Comparison of ENCODE assay signal across 37 cellular contexts in genomic region chr21:28226563-28226962, GRCh38.
"Had no signal": no experiment of that assay in that cellular context is flagged by ENCODE, and none has a peak within 500 bp of the region (broad histone marks: within the 10 kb centered on the region; RNA-seq: fewer than 3 reads in every experiment).

No MANE protein-coding gene starts in this region.

- H3K4me3 ChIP-seq: ascending aorta, cardiac muscle cell had no signal

- H3K27ac Mint-ChIP-seq: activated CD4-positive, alpha-beta memory T cell treated with anti-CD3 and anti-CD28 coated beads, Interleukin-2, amount 10 ng/mL, durations not matched to agents 7 days and 5 days; activated CD4-positive, alpha-beta T cell treated with anti-CD3 and anti-CD28 coated beads for 36 hours; activated CD4-positive, alpha-beta T cell treated with anti-CD3 and anti-CD28 coated beads, Interleukin-2, amount 10 ng/mL, durations not matched to agents 7 days and 5 days; activated CD8-positive, alpha-beta memory T cell treated with anti-CD3 and anti-CD28 coated beads, Interleukin-2, amount 10 ng/mL, durations not matched to agents 7 days and 5 days; activated CD8-positive, alpha-beta T cell treated with anti-CD3 and anti-CD28 coated beads, Interleukin-2, amount 10 ng/mL, durations not matched to agents 7 days and 5 days; activated naive CD4-positive, alpha-beta T cell treated with anti-CD3 and anti-CD28 coated beads, Interleukin-2, amount 10 ng/mL, durations not matched to agents 7 days and 5 days; activated naive CD4-positive, alpha-beta T cell treated with anti-CD3 and anti-CD28 coated beads, Interleukin-2, amount 50 U/mL, for 24 hours; activated naive CD8-positive, alpha-beta T cell; activated naive CD8-positive, alpha-beta T cell treated with anti-CD3 and anti-CD28 coated beads, Interleukin-2, amount 10 ng/mL, durations not matched to agents 7 days and 5 days; activated naive CD8-positive, alpha-beta T cell treated with anti-CD3 and anti-CD28 coated beads, Interleukin-2, amount 50 U/mL, for 24 hours; activated T-cell treated with anti-CD3 and anti-CD28 coated beads, Interleukin-2, amount 50 U/mL, for 24 hours; activated T-helper 2 cell treated with anti-CD3 and anti-CD28 coated beads, Interferon-gamma antibody, Interleukin-2, Interleukin-4, amounts not matched to agents 10 μg/mL and 5 μg/mL and 100 μg/mL, durations not matched to agents 14 hours and 24 hours and 36 hours; brain; T-helper 1 cell treated with Interleukin-12 subunit alpha and Interleukin-12 subunit beta and Interleukin-4 antibody, amounts not matched to agents 30 μg/mL and 1 μg/mL, for 36 hours; T-helper 2 cell treated with Interferon-gamma antibody and Interleukin-4, amounts not matched to agents 5 μg/mL and 100 μg/mL, for 36 hours; WTC11 had no signal

- DNase-seq: activated CD4-positive, alpha-beta memory T cell treated with anti-CD3 and anti-CD28 coated beads, Interleukin-2, amount 10 ng/mL, durations not matched to agents 7 days and 5 days; activated CD4-positive, alpha-beta T cell treated with anti-CD3 and anti-CD28 coated beads for 1 hour; activated CD4-positive, alpha-beta T cell treated with anti-CD3 and anti-CD28 coated beads for 36 hours; activated CD4-positive, alpha-beta T cell treated with anti-CD3 and anti-CD28 coated beads for 48 hours; activated CD4-positive, alpha-beta T cell treated with anti-CD3 and anti-CD28 coated beads, Interleukin-2, amount 10 ng/mL, durations not matched to agents 7 days and 5 days; activated CD4-positive, alpha-beta T cell treated with anti-CD3 and anti-CD28 coated beads, Interleukin-2, amount 50 U/mL, for 48 hours; activated CD4-positive, CD25-positive, alpha-beta regulatory T cell; activated CD8-positive, alpha-beta memory T cell treated with anti-CD3 and anti-CD28 coated beads for 24 hours; activated CD8-positive, alpha-beta memory T cell treated with anti-CD3 and anti-CD28 coated beads, Interleukin-2, amount 10 ng/mL, durations not matched to agents 7 days and 5 days; activated CD8-positive, alpha-beta memory T cell treated with anti-CD3 and anti-CD28 coated beads, Interleukin-2, amount 50 U/mL, for 48 hours; activated CD8-positive, alpha-beta T cell treated with anti-CD3 and anti-CD28 coated beads, Interleukin-2, amount 10 ng/mL, durations not matched to agents 7 days and 5 days; activated effector memory CD4-positive, alpha-beta T cell treated with Interleukin-2 at 50 U/mL for 16 hours; activated gamma-delta T cell; activated naive CD4-positive, alpha-beta T cell treated with anti-CD3 and anti-CD28 coated beads, Interleukin-2, amount 10 ng/mL, durations not matched to agents 7 days and 5 days; activated naive CD4-positive, alpha-beta T cell treated with Interleukin-2 at 50 U/mL for 16 hours; activated naive CD8-positive, alpha-beta T cell treated with anti-CD3 and anti-CD28 coated beads, Interleukin-2, amount 10 ng/mL, durations not matched to agents 7 days and 5 days; activated naive CD8-positive, alpha-beta T cell treated with anti-CD3 and anti-CD28 coated beads, Interleukin-2, amount 50 U/mL, for 24 hours; activated T-cell treated with anti-CD3 and anti-CD28 coated beads, Interleukin-2, amount 50 U/mL, for 24 hours; amygdala; anterior cingulate cortex; caudate nucleus; cerebellar nuclear complex; T-helper 1 cell; T-helper 2 cell; T-helper 9 cell; WERI-Rb-1 had no signal

- H3K4me3 Mint-ChIP-seq: activated CD4-positive, alpha-beta memory T cell treated with anti-CD3 and anti-CD28 coated beads, Interleukin-2, amount 10 ng/mL, durations not matched to agents 7 days and 5 days; activated CD4-positive, alpha-beta T cell treated with anti-CD3 and anti-CD28 coated beads for 36 hours; activated CD4-positive, alpha-beta T cell treated with anti-CD3 and anti-CD28 coated beads, Interleukin-2, amount 10 ng/mL, durations not matched to agents 7 days and 5 days; activated CD8-positive, alpha-beta memory T cell treated with anti-CD3 and anti-CD28 coated beads, Interleukin-2, amount 10 ng/mL, durations not matched to agents 7 days and 5 days; activated CD8-positive, alpha-beta T cell treated with anti-CD3 and anti-CD28 coated beads, Interleukin-2, amount 10 ng/mL, durations not matched to agents 7 days and 5 days; activated naive CD4-positive, alpha-beta T cell treated with anti-CD3 and anti-CD28 coated beads, Interleukin-2, amount 10 ng/mL, durations not matched to agents 7 days and 5 days; activated naive CD4-positive, alpha-beta T cell treated with anti-CD3 and anti-CD28 coated beads, Interleukin-2, amount 50 U/mL, for 24 hours; activated naive CD8-positive, alpha-beta T cell; activated naive CD8-positive, alpha-beta T cell treated with anti-CD3 and anti-CD28 coated beads, Interleukin-2, amount 10 ng/mL, durations not matched to agents 7 days and 5 days; activated naive CD8-positive, alpha-beta T cell treated with anti-CD3 and anti-CD28 coated beads, Interleukin-2, amount 50 U/mL, for 24 hours; activated T-cell treated with anti-CD3 and anti-CD28 coated beads, Interleukin-2, amount 50 U/mL, for 24 hours; brain; central memory CD8-positive, alpha-beta T cell; T-helper 1 cell treated with Interleukin-12 subunit alpha and Interleukin-12 subunit beta and Interleukin-4 antibody, amounts not matched to agents 30 μg/mL and 1 μg/mL, for 36 hours; T-helper 2 cell treated with Interferon-gamma antibody and Interleukin-4, amounts not matched to agents 5 μg/mL and 100 μg/mL, for 36 hours; WTC11 had no signal

- ATAC-seq: activated CD4-positive, alpha-beta T cell treated with anti-CD3 and anti-CD28 coated beads for 36 hours; activated CD4-positive, CD25-positive, alpha-beta regulatory T cell treated with anti-CD3 and anti-CD28 coated beads, Interleukin-2, amount 50 U/mL, for 24 hours; activated CD8-positive, alpha-beta memory T cell treated with anti-CD3 and anti-CD28 coated beads, Interleukin-2, amount 10 ng/mL, durations not matched to agents 7 days and 5 days; activated CD8-positive, alpha-beta T cell treated with anti-CD3 and anti-CD28 coated beads, Interleukin-2, amount 10 ng/mL, durations not matched to agents 7 days and 5 days; activated naive CD8-positive, alpha-beta T cell treated with anti-CD3 and anti-CD28 coated beads, Interleukin-2, amount 50 U/mL, for 24 hours; WTC11 had no signal

- H3K9me3 Mint-ChIP-seq: activated CD4-positive, alpha-beta memory T cell treated with anti-CD3 and anti-CD28 coated beads, Interleukin-2, amount 10 ng/mL, durations not matched to agents 7 days and 5 days; activated CD4-positive, alpha-beta T cell treated with anti-CD3 and anti-CD28 coated beads, Interleukin-2, amount 10 ng/mL, durations not matched to agents 7 days and 5 days; activated naive CD4-positive, alpha-beta T cell treated with anti-CD3 and anti-CD28 coated beads, Interleukin-2, amount 10 ng/mL, durations not matched to agents 7 days and 5 days; activated naive CD8-positive, alpha-beta T cell treated with anti-CD3 and anti-CD28 coated beads, Interleukin-2, amount 10 ng/mL, durations not matched to agents 7 days and 5 days; activated naive CD8-positive, alpha-beta T cell treated with anti-CD3 and anti-CD28 coated beads, Interleukin-2, amount 50 U/mL, for 24 hours; activated T-cell treated with anti-CD3 and anti-CD28 coated beads, Interleukin-2, amount 50 U/mL, for 24 hours; activated T-helper 2 cell treated with anti-CD3 and anti-CD28 coated beads, Interferon-gamma antibody, Interleukin-2, Interleukin-4, amounts not matched to agents 10 μg/mL and 5 μg/mL and 100 μg/mL, durations not matched to agents 14 hours and 24 hours and 36 hours; central memory CD8-positive, alpha-beta T cell; T-helper 1 cell treated with Interleukin-12 subunit alpha and Interleukin-12 subunit beta and Interleukin-4 antibody, amounts not matched to agents 30 μg/mL and 1 μg/mL, for 36 hours; T-helper 2 cell treated with Interferon-gamma antibody and Interleukin-4, amounts not matched to agents 5 μg/mL and 100 μg/mL, for 36 hours; WTC11 had no signal

- H3K36me3 Mint-ChIP-seq: activated CD8-positive, alpha-beta memory T cell treated with anti-CD3 and anti-CD28 coated beads, Interleukin-2, amount 10 ng/mL, durations not matched to agents 7 days and 5 days; activated naive CD4-positive, alpha-beta T cell treated with anti-CD3 and anti-CD28 coated beads, Interleukin-2, amount 10 ng/mL, durations not matched to agents 7 days and 5 days; activated naive CD4-positive, alpha-beta T cell treated with anti-CD3 and anti-CD28 coated beads, Interleukin-2, amount 50 U/mL, for 24 hours; activated naive CD8-positive, alpha-beta T cell; activated naive CD8-positive, alpha-beta T cell treated with anti-CD3 and anti-CD28 coated beads, Interleukin-2, amount 10 ng/mL, durations not matched to agents 7 days and 5 days; brain; WTC11 had no signal

- H3K4me1 Mint-ChIP-seq: activated CD4-positive, alpha-beta memory T cell treated with anti-CD3 and anti-CD28 coated beads, Interleukin-2, amount 10 ng/mL, durations not matched to agents 7 days and 5 days; activated CD4-positive, alpha-beta T cell treated with anti-CD3 and anti-CD28 coated beads for 36 hours; activated CD4-positive, alpha-beta T cell treated with anti-CD3 and anti-CD28 coated beads, Interleukin-2, amount 10 ng/mL, durations not matched to agents 7 days and 5 days; activated CD8-positive, alpha-beta memory T cell treated with anti-CD3 and anti-CD28 coated beads, Interleukin-2, amount 10 ng/mL, durations not matched to agents 7 days and 5 days; activated naive CD4-positive, alpha-beta T cell treated with anti-CD3 and anti-CD28 coated beads, Interleukin-2, amount 10 ng/mL, durations not matched to agents 7 days and 5 days; activated naive CD4-positive, alpha-beta T cell treated with anti-CD3 and anti-CD28 coated beads, Interleukin-2, amount 50 U/mL, for 24 hours; activated naive CD8-positive, alpha-beta T cell treated with anti-CD3 and anti-CD28 coated beads, Interleukin-2, amount 10 ng/mL, durations not matched to agents 7 days and 5 days; activated naive CD8-positive, alpha-beta T cell treated with anti-CD3 and anti-CD28 coated beads, Interleukin-2, amount 50 U/mL, for 24 hours; central memory CD8-positive, alpha-beta T cell; WTC11 had no signal

- H3K27me3 Mint-ChIP-seq: activated CD4-positive, alpha-beta memory T cell treated with anti-CD3 and anti-CD28 coated beads, Interleukin-2, amount 10 ng/mL, durations not matched to agents 7 days and 5 days; activated CD4-positive, alpha-beta T cell treated with anti-CD3 and anti-CD28 coated beads for 36 hours; activated CD4-positive, alpha-beta T cell treated with anti-CD3 and anti-CD28 coated beads, Interleukin-2, amount 10 ng/mL, durations not matched to agents 7 days and 5 days; activated CD8-positive, alpha-beta memory T cell treated with anti-CD3 and anti-CD28 coated beads, Interleukin-2, amount 10 ng/mL, durations not matched to agents 7 days and 5 days; activated naive CD4-positive, alpha-beta T cell treated with anti-CD3 and anti-CD28 coated beads, Interleukin-2, amount 10 ng/mL, durations not matched to agents 7 days and 5 days; activated naive CD8-positive, alpha-beta T cell treated with anti-CD3 and anti-CD28 coated beads, Interleukin-2, amount 10 ng/mL, durations not matched to agents 7 days and 5 days; activated naive CD8-positive, alpha-beta T cell treated with anti-CD3 and anti-CD28 coated beads, Interleukin-2, amount 50 U/mL, for 24 hours; activated T-cell treated with anti-CD3 and anti-CD28 coated beads, Interleukin-2, amount 50 U/mL, for 24 hours; brain; central memory CD8-positive, alpha-beta T cell had no signal
